ENCODE assay signal across 1 cellular context in the genomic region with DNA sequence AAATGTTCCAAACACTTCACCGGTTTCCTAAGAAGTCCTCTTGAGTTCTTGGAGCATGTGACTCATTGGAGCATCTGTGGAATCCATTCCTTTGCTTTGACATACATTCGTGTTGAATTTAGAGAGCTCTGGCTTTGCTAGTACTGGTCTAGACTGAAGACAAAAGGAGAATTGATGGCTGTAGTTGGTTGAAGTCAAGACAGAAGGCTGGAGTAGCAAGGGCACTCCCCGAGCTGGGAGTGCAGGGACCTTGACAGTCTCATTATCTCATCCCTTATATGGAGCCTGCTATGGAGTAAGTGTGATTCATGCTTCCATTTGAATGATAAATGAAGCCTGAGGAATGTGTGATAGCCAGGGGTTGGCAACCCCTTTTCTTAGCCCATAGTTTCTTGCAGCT.
TF ChIP-seq lines count a peak whose summit lies in the region.

No MANE protein-coding gene starts in this region.

TF ChIP-seq in WTC11, 78 proteins besides CTCF, POLR2A, EP300 and RAD21 (continued from another document):
- TF ChIP-seq CREM (CRISPR knock-in tag; IDR thresholded peaks at IDR 0.05) (no peak), SMAD3 (CRISPR knock-in tag; IDR thresholded peaks at IDR 0.05; ENCODE audit: borderline replicate concordance) (no peak), TCF7 (CRISPR knock-in tag; IDR thresholded peaks at IDR 0.05; ENCODE audit: low read depth) (no peak), MAX (CRISPR knock-in tag; IDR thresholded peaks at IDR 0.05) (no peak), NFATC4 (CRISPR knock-in tag; IDR thresholded peaks at IDR 0.05) (no peak), NFE2L1 (CRISPR knock-in tag; IDR thresholded peaks at IDR 0.05) (no peak), CREB1 (CRISPR knock-in tag; IDR thresholded peaks at IDR 0.05) (no peak), ZNF317 (CRISPR knock-in tag; IDR thresholded peaks at IDR 0.05; ENCODE audit: borderline replicate concordance, low read depth) (no peak)
- TF ChIP-seq, protein P1, sequence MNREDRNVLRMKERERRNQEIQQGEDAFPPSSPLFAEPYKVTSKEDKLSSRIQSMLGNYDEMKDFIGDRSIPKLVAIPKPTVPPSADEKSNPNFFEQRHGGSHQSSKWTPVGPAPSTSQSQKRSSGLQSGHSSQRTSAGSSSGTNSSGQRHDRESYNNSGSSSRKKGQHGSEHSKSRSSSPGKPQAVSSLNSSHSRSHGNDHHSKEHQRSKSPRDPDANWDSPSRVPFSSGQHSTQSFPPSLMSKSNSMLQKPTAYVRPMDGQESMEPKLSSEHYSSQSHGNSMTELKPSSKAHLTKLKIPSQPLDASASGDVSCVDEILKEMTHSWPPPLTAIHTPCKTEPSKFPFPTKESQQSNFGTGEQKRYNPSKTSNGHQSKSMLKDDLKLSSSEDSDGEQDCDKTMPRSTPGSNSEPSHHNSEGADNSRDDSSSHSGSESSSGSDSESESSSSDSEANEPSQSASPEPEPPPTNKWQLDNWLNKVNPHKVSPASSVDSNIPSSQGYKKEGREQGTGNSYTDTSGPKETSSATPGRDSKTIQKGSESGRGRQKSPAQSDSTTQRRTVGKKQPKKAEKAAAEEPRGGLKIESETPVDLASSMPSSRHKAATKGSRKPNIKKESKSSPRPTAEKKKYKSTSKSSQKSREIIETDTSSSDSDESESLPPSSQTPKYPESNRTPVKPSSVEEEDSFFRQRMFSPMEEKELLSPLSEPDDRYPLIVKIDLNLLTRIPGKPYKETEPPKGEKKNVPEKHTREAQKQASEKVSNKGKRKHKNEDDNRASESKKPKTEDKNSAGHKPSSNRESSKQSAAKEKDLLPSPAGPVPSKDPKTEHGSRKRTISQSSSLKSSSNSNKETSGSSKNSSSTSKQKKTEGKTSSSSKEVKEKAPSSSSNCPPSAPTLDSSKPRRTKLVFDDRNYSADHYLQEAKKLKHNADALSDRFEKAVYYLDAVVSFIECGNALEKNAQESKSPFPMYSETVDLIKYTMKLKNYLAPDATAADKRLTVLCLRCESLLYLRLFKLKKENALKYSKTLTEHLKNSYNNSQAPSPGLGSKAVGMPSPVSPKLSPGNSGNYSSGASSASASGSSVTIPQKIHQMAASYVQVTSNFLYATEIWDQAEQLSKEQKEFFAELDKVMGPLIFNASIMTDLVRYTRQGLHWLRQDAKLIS (CRISPR knock-in tag; IDR thresholded peaks at IDR 0.05; ENCODE audit: borderline replicate concordance): no peak
